In the genomic region with DNA sequence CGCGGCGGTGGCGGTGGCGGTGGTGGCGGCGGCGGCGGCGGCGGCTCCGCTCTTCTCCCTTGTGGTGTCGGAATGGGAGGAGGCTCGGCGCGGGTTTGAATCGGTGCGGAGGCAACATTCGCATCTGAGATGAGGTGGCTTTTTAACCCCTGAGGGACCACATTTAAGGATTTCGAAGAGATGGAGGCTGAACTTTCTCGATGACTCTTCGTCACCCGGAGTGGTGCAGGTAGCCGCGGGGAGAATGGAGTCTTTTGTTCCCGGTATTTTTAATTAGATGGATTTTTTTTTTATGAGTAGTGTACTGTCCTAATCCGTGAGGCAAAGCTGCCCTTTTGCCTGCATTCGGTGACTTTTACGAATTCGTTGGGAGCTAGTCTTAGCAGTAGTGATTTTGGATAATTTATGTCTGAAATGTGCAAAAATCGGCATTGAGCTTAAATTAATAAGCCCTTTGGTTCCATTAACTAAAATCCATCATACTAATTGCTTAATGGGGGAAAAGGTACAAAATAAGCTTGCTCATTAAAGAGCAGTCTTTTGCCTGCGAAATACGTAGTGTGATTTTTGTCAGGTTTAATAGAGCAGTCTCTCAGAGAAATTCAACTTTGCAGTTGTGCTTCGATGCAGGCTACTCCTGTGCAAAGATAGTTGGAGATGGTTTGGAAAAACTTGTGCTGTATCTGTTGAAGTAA, we compare ENCODE assay signal across 8 cellular contexts.
DNase-seq lines count a peak whose midpoint lies in the region; ATAC-seq lines count a peak whose summit lies in the region.

No MANE protein-coding gene starts in this region.

- no peaks in the 10 kb centered on the region for H3K36me3 ChIP-seq in ectodermal cell (ENCODE audit: control insufficient read depth, insufficient read depth, low read length)
- no peaks in the 10 kb centered on the region for H3K36me3 ChIP-seq in muscle layer of duodenum (ENCODE audit: control insufficient read depth in 1 of 2, insufficient read depth in 2 of 2, low read length in 2 of 2)

- H3K4me3 ChIP-seq in ectodermal cell (ENCODE audit: insufficient read depth, low read depth, low read length) (peak overlapping the region; percentile 70), muscle layer of duodenum (ENCODE audit: low read depth in 1 of 2, low read length in 2 of 2) (peak overlapping the region; percentile 54 to 79)

- CTCF ChIA-PET in activated naive CD4-positive, alpha-beta T cell treated with anti-CD3 and anti-CD28 coated beads, Interleukin-2, amount 10 ng/mL, durations not matched to agents 7 days and 5 days (lab: Charles Lee): no interaction called here

- ATAC-seq in HG02798 (IDR thresholded peaks at IDR 0.05; ENCODE audit: poor library complexity, unreplicated experiment): no peak

- H3K9me3 ChIP-seq in ectodermal cell (ENCODE audit: control insufficient read depth, low read length): no peaks in the 10 kb centered on the region
- H3K9me3 ChIP-seq in muscle layer of duodenum (ENCODE audit: control insufficient read depth in 1 of 2, low read length in 2 of 2): no peaks in the 10 kb centered on the region

- H3K4me1 ChIP-seq in ectodermal cell (ENCODE audit: control insufficient read depth, insufficient read depth, low read length) (peaks cover 19% of the 10 kb centered on the region), muscle layer of duodenum (ENCODE audit: control insufficient read depth in 1 of 2, insufficient read depth in 2 of 2, low read length in 2 of 2) (peaks cover 0 to 14% of the 10 kb centered on the region in 2 donors)

- DNase-seq in activated naive CD4-positive, alpha-beta T cell treated with anti-CD3 and anti-CD28 coated beads, Interleukin-2, amount 10 ng/mL, durations not matched to agents 7 days and 5 days: no peak
- no peak for DNase-seq in activated naive CD4-positive, alpha-beta T cell (lab: John Stamatoyannopoulos, UW)
- DNase-seq in NCI-H510A (lab: John Stamatoyannopoulos, UW): peak; percentile 67
- DNase-seq in NOMO-1 (lab: John Stamatoyannopoulos, UW; ENCODE audit: unreplicated experiment in 2 of 2): no peak
- DNase-seq in OCI-M2 (lab: John Stamatoyannopoulos, UW; ENCODE audit: unreplicated experiment): no peak

- H3K27me3 ChIP-seq in ectodermal cell (ENCODE audit: control insufficient read depth, insufficient read depth, low read length, poor library complexity, severe bottlenecking) (peaks cover 9% of the 10 kb centered on the region), muscle layer of duodenum (ENCODE audit: low read depth, low read length) (peaks cover 9% of the 10 kb centered on the region)

- peaks cover 2% of the 10 kb centered on the region for H3K36me3 Mint-ChIP-seq in activated naive CD4-positive, alpha-beta T cell treated with anti-CD3 and anti-CD28 coated beads, Interleukin-2, amount 10 ng/mL, durations not matched to agents 7 days and 5 days

- H3K27me3 Mint-ChIP-seq in activated naive CD4-positive, alpha-beta T cell treated with anti-CD3 and anti-CD28 coated beads, Interleukin-2, amount 10 ng/mL, durations not matched to agents 7 days and 5 days: peaks cover 53% of the 10 kb centered on the region

- H3K9me3 Mint-ChIP-seq in activated naive CD4-positive, alpha-beta T cell treated with anti-CD3 and anti-CD28 coated beads, Interleukin-2, amount 10 ng/mL, durations not matched to agents 7 days and 5 days: no peaks in the 10 kb centered on the region

- 1% methylated on average over 33 to 34 of the region's 34 CpGs for WGBS in ectodermal cell, 2 experiments

- peak overlapping the region; percentile 68 for H3K4me3 Mint-ChIP-seq in activated naive CD4-positive, alpha-beta T cell treated with anti-CD3 and anti-CD28 coated beads, Interleukin-2, amount 10 ng/mL, durations not matched to agents 7 days and 5 days

- peak overlapping the region; percentile 77 for H3K27ac ChIP-seq in ectodermal cell (ENCODE audit: insufficient read depth, low read depth, low read length, poor library complexity, severe bottlenecking)
- no peak overlapping the region for H3K27ac ChIP-seq in muscle layer of duodenum (ENCODE audit: low read length)

- no peak overlapping the region for H3K27ac Mint-ChIP-seq in activated naive CD4-positive, alpha-beta T cell treated with anti-CD3 and anti-CD28 coated beads, Interleukin-2, amount 10 ng/mL, durations not matched to agents 7 days and 5 days

- H3K4me1 Mint-ChIP-seq in activated naive CD4-positive, alpha-beta T cell treated with anti-CD3 and anti-CD28 coated beads, Interleukin-2, amount 10 ng/mL, durations not matched to agents 7 days and 5 days: peaks cover 18% of the 10 kb centered on the region
